10 cellular contexts compared by ENCODE assay signal in the genomic region with DNA sequence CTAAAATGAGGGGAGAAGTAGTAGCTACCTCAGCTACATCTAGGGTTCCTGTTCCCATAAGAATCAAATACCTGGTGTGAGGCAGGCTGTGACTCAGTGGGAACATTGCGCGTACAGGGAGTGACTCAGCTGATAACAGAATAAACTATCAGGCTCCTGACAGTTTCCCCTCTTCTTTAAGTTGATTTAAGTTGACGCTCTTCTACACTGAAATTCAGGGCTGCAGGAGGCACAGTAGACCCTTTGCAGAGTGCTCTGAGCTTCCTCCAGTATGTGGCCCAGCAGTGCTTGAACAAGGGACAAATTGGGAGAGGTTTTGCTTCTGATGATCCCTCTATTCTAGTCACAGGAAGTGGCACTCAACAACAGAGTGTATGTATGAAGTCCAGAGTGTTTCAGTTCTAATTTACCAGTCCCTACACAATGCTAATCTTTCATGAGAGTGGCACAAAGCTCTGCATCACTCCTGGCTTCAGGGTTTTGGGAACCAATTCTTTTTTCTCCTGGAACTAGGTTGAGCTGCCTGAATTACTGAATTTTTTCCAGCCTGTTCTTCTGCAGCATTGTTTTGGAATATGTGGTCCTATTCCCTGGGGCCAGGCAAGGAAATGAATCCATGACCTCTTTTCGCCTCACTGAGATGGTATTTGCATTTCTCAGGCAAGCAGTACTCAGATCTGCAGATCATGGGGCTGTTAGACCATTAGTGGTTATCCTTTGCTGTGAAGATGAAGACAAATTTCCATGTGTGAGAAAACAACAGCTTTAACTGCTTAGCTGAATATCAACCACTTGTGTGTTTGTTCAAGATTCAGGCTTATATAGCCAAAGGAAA. TPM values are rescaled to one million over a fixed set of nuclear protein-coding genes. Genes with fewer than 3 reads are reported as not detected.
DNase-seq lines count a peak whose midpoint lies in the region; ATAC-seq and TF ChIP-seq lines count a peak whose summit lies in the region.
"Had no signal": no experiment of that assay in that cellular context is flagged by ENCODE, and none has a peak within 500 bp of the region (broad histone marks: within the 10 kb centered on the region; RNA-seq: fewer than 3 reads in every experiment).

No MANE protein-coding gene starts in this region.

- H3K56ac ChIP-seq in IMR-90 (ENCODE audit: extremely low read depth, insufficient read depth, low read length): peak overlapping the region; percentile 27

- CTCF ChIA-PET in IMR-90 (lab: Yijun Ruan, JAX) (interaction anchor here (0.6 to 3.5 kb wide), 16 partner anchors 11 to 609 kb away, joined by 3 to 32 read pairs (median 5); partner anchors contain the start of gene P2RY14), A673 (lab: Charles Lee) (interaction anchor here (0.6 kb wide), 2 partner anchors 52 to 58 kb away, joined by 7 to 19 read pairs; no protein-coding TSS in a partner anchor)
- CTCF ChIA-PET in naive thymus-derived CD4-positive, alpha-beta T cell (lab: Charles Lee): interaction anchor here (0.9 to 7.2 kb wide), 19 partner anchors 9 to 525 kb away, joined by 3 to 133 read pairs (median 5); partner anchors contain the start of genes GPR171 and P2RY14

- peak overlapping the region; percentile 72 for H3K4me2 ChIP-seq in IMR-90 (ENCODE audit: low read depth, low read length)

- H3K27me3 ChIP-seq in IMR-90 (ENCODE audit: control insufficient read depth, insufficient read depth, low read length) (no peaks in the 10 kb centered on the region), A673 (replicated peaks; ENCODE audit: insufficient read depth, low read depth, low read length, poor library complexity) (no peaks in the 10 kb centered on the region)
- no peaks in the 10 kb centered on the region for H3K27me3 ChIP-seq in naive thymus-derived CD4-positive, alpha-beta T cell (ENCODE audit: control insufficient read depth in 2 of 2, insufficient read depth in 2 of 2, low read length in 2 of 2)

- peak overlapping the region; percentile 60 for H4K91ac ChIP-seq in IMR-90 (ENCODE audit: insufficient read depth, low read depth, low read length)

- H3K4ac ChIP-seq in IMR-90 (ENCODE audit: low read depth, low read length): peak overlapping the region; percentile 77

- 40% methylated on average over 1 of the region's 4 CpGs; no CpG with 5 or more reads in 1 of the 2 experiments for WGBS in IMR-90 (ENCODE audit: extremely low coverage in 2 of 2, insufficient read length in 1 of 2), 2 experiments

- no peak overlapping the region for H2AK9ac ChIP-seq in IMR-90 (replicated peaks; ENCODE audit: low read depth, low read length, poor library complexity)

- H3K4me1 Mint-ChIP-seq in naive thymus-derived CD4-positive, alpha-beta T cell: peaks cover 19 to 63% (median 43%) of the 10 kb centered on the region in 7 donors
- H3K4me1 Mint-ChIP-seq in immature natural killer cell: peaks cover 50 to 58% of the 10 kb centered on the region in 2 donors

- BruUV-seq in IMR-90 (replicated peaks; lab: Mats Ljungman, UMichigan) (no TSS peak), A673 (replicated peaks; lab: Mats Ljungman, UMichigan) (no TSS peak)

- H3K4me3 Mint-ChIP-seq in naive thymus-derived CD4-positive, alpha-beta T cell: peak overlapping the region in 2 of 10 donors; percentile 16 to 64
- no peak overlapping the region for H3K4me3 Mint-ChIP-seq in immature natural killer cell

- peak; percentile 68 for ATAC-seq in IMR-90 (ENCODE audit: low read depth)
- no peak for ATAC-seq in naive thymus-derived CD4-positive, alpha-beta T cell

- 0 out of 2 replicates have a peak, but pooled peaks have one; percentile 11 for TF ChIP-seq RAD21 in IMR-90 (IDR thresholded peaks at IDR 0.05; ENCODE audit: low read length)

- peak overlapping the region; percentile 66 for H3K27ac ChIP-seq in IMR-90 (ENCODE audit: insufficient read depth, low read length)
- H3K27ac ChIP-seq in naive thymus-derived CD4-positive, alpha-beta T cell (ENCODE audit: low read depth, low read length): no peak overlapping the region
- H3K27ac ChIP-seq in A673 (ENCODE audit: low read depth, low read length, poor library complexity, severe bottlenecking): no peak overlapping the region
- H3K27ac ChIP-seq: HL-60 had no signal

- in situ Hi-C loops in IMR-90 (cut with MboI; ENCODE audit: low sequenced_read_pairs): loop anchor here (5.0 to 10.0 kb wide), 3 partner anchors 49 to 206 kb away; partner anchors contain the start of gene P2RY14

- peak overlapping the region in 7 of 9 donors; percentile 6 to 84 (median 46) for H3K27ac Mint-ChIP-seq in naive thymus-derived CD4-positive, alpha-beta T cell
- H3K27ac Mint-ChIP-seq in immature natural killer cell: peak overlapping the region in 2 of 6 donors; percentile 37 to 77

- H3K14ac ChIP-seq in IMR-90 (replicated peaks; ENCODE audit: low read depth, low read length): peak overlapping the region; percentile 47

- no peaks in the 10 kb centered on the region for H3K9me3 ChIP-seq in IMR-90 (ENCODE audit: control insufficient read depth, insufficient read depth, low read length)
- H3K9me3 ChIP-seq in naive thymus-derived CD4-positive, alpha-beta T cell (ENCODE audit: control insufficient read depth in 2 of 3, low read length in 3 of 3): no peaks in the 10 kb centered on the region
- H3K9me3 ChIP-seq in A673 (ENCODE audit: low read depth, low read length, poor library complexity, severe bottlenecking): no peaks in the 10 kb centered on the region

- peak overlapping the region; percentile 80 for H2BK20ac ChIP-seq in IMR-90 (ENCODE audit: low read depth, low read length)

- H3K4me1 ChIP-seq in IMR-90 (ENCODE audit: control insufficient read depth, insufficient read depth, low read length) (peaks cover 21% of the 10 kb centered on the region), A673 (ENCODE audit: insufficient read depth, low read length, poor library complexity, severe bottlenecking) (no peaks in the 10 kb centered on the region)
- H3K4me1 ChIP-seq in naive thymus-derived CD4-positive, alpha-beta T cell (ENCODE audit: control insufficient read depth in 2 of 2, insufficient read depth in 2 of 2, low read length in 2 of 2): peaks cover 0 to 9% of the 10 kb centered on the region in 2 donors

- H4K5ac ChIP-seq in IMR-90 (ENCODE audit: low read depth, low read length): peak overlapping the region; percentile 71

- no peaks in the 10 kb centered on the region for H3K36me3 ChIP-seq in IMR-90 (ENCODE audit: control insufficient read depth, insufficient read depth, low read length)
- H3K36me3 ChIP-seq in naive thymus-derived CD4-positive, alpha-beta T cell (ENCODE audit: control insufficient read depth in 2 of 3, insufficient read depth in 3 of 3, low read length in 3 of 3): no peaks in the 10 kb centered on the region
- no peaks in the 10 kb centered on the region for H3K36me3 ChIP-seq in A673 (ENCODE audit: insufficient read depth, low read length, poor library complexity, severe bottlenecking)

- peak overlapping the region; percentile 44 for H2AK5ac ChIP-seq in IMR-90 (ENCODE audit: low read depth, low read length)

- H2BK5ac ChIP-seq in IMR-90 (ENCODE audit: low read depth, low read length, poor library complexity, severe bottlenecking): peak overlapping the region; percentile 88

- TF ChIP-seq CTCF in GM12865 (IDR thresholded peaks at IDR 0.05; ENCODE audit: insufficient read depth, low read depth, low read length, missing control alignments): no peak
- 0 out of 2 replicates have a peak, but pooled peaks have one; percentile 3 for TF ChIP-seq CTCF in IMR-90 (conservative IDR thresholded peaks at IDR 0.05; ENCODE audit: low read depth, low read length)
- TF ChIP-seq CTCF in A673 (conservative IDR thresholded peaks at IDR 0.05; ENCODE audit: low read depth, low read length): no peak

- peak overlapping the region; percentile 75 for H2BK120ac ChIP-seq in IMR-90 (ENCODE audit: low read depth, low read length)

- peak; percentile 9 for DNase-seq in GM12865 (ENCODE audit: low read depth)
- DNase-seq in IMR-90: peak; percentile 95
- peak; percentile 15 for DNase-seq in cerebellar cortex (ENCODE audit: low spot score)
- no peak for DNase-seq in naive thymus-derived CD4-positive, alpha-beta T cell
- no peak for DNase-seq in HT-29 (ENCODE audit: low spot score)
- DNase-seq in GM19240 (ENCODE audit: insufficient read length, low spot score): no peak
- DNase-seq in A673 (ENCODE audit: low spot score): no peak
- no peak for DNase-seq in immature natural killer cell

- no peaks in the 10 kb centered on the region for H3K27me3 Mint-ChIP-seq in naive thymus-derived CD4-positive, alpha-beta T cell
- H3K27me3 Mint-ChIP-seq in immature natural killer cell (ENCODE audit: low read depth in 3 of 3): peaks cover 0 to 7% (median 4%) of the 10 kb centered on the region in 3 donors

- H2BK15ac ChIP-seq in IMR-90 (ENCODE audit: low read depth, low read length): peak overlapping the region; percentile 19; the same call in 1 of the 3 replicates

- peak overlapping the region; percentile 50; the same call in 1 of the 2 replicates for H3K23ac ChIP-seq in IMR-90 (ENCODE audit: low read depth, low read length)

- peaks cover 0 to 7% (median 0%) of the 10 kb centered on the region in 5 donors for H3K36me3 Mint-ChIP-seq in naive thymus-derived CD4-positive, alpha-beta T cell
- H3K36me3 Mint-ChIP-seq in immature natural killer cell: no peaks in the 10 kb centered on the region

- intact Hi-C loops in IMR-90 (cut with micrococcal nuclease) (loop anchor here (5.0 kb wide), 2 partner anchors 209 to 689 kb away; no protein-coding TSS in a partner anchor), A673 (cut with micrococcal nuclease; ENCODE audit: unreplicated experiment) (loop anchor here (2.0 to 10.0 kb wide), 3 partner anchors 196 to 1236 kb away; no protein-coding TSS in a partner anchor)
- intact Hi-C loops in naive thymus-derived CD4-positive, alpha-beta T cell (cut with micrococcal nuclease): loop anchor here in 1 of 2 donors (2.0 to 5.0 kb wide), 2 partner anchors 209 to 610 kb away; no protein-coding TSS in a partner anchor

- H3K4me3 ChIP-seq in GM12865 (ENCODE audit: low read depth, low read length): no peak overlapping the region
- H3K4me3 ChIP-seq in IMR-90 (ENCODE audit: insufficient read depth, low read depth, low read length): no peak overlapping the region
- H3K4me3 ChIP-seq in naive thymus-derived CD4-positive, alpha-beta T cell (ENCODE audit: low read length): no peak overlapping the region
- H3K4me3 ChIP-seq in A673 (ENCODE audit: low read depth, low read length, poor library complexity, severe bottlenecking): no peak overlapping the region

- H2AFZ ChIP-seq in IMR-90 (replicated peaks; ENCODE audit: low read length, poor library complexity): peak overlapping the region; percentile 23

- H4K20me1 ChIP-seq in IMR-90 (ENCODE audit: insufficient read depth, low read length): no peaks in the 10 kb centered on the region

- peaks cover 0 to 1% (median 0%) of the 10 kb centered on the region in 11 donors for H3K9me3 Mint-ChIP-seq in naive thymus-derived CD4-positive, alpha-beta T cell
- H3K9me3 Mint-ChIP-seq in immature natural killer cell: no peaks in the 10 kb centered on the region

- POLR2A ChIA-PET in IMR-90 (lab: Charles Lee; ENCODE audit: unreplicated experiment): no interaction called here
- POLR2A ChIA-PET in naive thymus-derived CD4-positive, alpha-beta T cell (lab: Charles Lee): interaction anchor here (1.3 to 5.6 kb wide), 3 partner anchors 21 to 61 kb away, joined by 3 to 39 read pairs (median 13); partner anchors contain the start of gene P2RY14
- POLR2A ChIA-PET in A673 (lab: Charles Lee; ENCODE audit: low non-redundant PET): no interaction called here

- peak overlapping the region; percentile 8 to 38; a peak in 3 of 4 replicates for H4K8ac ChIP-seq in IMR-90 (ENCODE audit: low read depth in 2 of 2, low read length in 2 of 2)

- peak overlapping the region; percentile 13; the same call in 1 of the 2 replicates for H3K9ac ChIP-seq in IMR-90 (ENCODE audit: low read depth, low read length)

- H3K9me1 ChIP-seq in IMR-90 (ENCODE audit: insufficient read depth, low read length): peaks cover 7% of the 10 kb centered on the region; the same call in 1 of the 2 replicates

- dilution Hi-C loops in IMR-90 (cut with HindIII; ENCODE audit: low sequenced_read_pairs, unreplicated experiment): no loop called here

- H3K18ac ChIP-seq in IMR-90 (ENCODE audit: low read depth, low read length): peak overlapping the region; percentile 78

- peak; percentile 67 for TF ChIP-seq POLR2A in IMR-90 (IDR thresholded peaks at IDR 0.05; ENCODE audit: low read depth, low read length)

- no peaks in the 10 kb centered on the region for H3K79me1 ChIP-seq in IMR-90 (ENCODE audit: low read depth in 1 of 2, low read length in 2 of 2)

RNA-seq across cellular contexts. Expression of gene GPR171, which starts 25.5 kb away (rescaled TPM):
- not detected in 2 replicates for total RNA-seq in IMR-90 (2012; rRNA removed)
- not detected in 2 replicates for polyA plus RNA-seq in IMR-90 (2012; rRNA removed)
- not detected in 2 replicates for polyA plus RNA-seq in IMR-90 (2012; cell fraction: cytosol; rRNA removed)
- not detected in 2 replicates for polyA plus RNA-seq in IMR-90 (2012; cell fraction: nucleus; rRNA removed; ENCODE audit: low replicate concordance)
- 100 to 1,000 TPM in 1 of 5 experiments, 10 to 100 TPM in 4; 16.0 to 251 (median 63.4) TPM for total RNA-seq in naive thymus-derived CD4-positive, alpha-beta T cell
- 100 to 1,000 TPM in 1 of 2 donors, 10 to 100 TPM in 1; 65.5 to 162 TPM for polyA plus RNA-seq in naive thymus-derived CD4-positive, alpha-beta T cell
- total RNA-seq in HT-29 (2014; rRNA removed; shearing (Covaris generic)): not detected in 2 replicates
- not detected in 2 replicates for total RNA-seq in A673 (2021)
- polyA plus RNA-seq in immature natural killer cell: 10 to 100 TPM in 2 of 3 donors, 1 to 10 TPM in 1; 9.3 to 16.5 (median 13.5) TPM
- total RNA-seq: dermis microvascular lymphatic vessel endothelial cell had no signal

RNA-seq across cellular contexts. Expression of gene P2RY14, which starts 49.8 kb away (rescaled TPM):
- total RNA-seq in IMR-90 (2012; rRNA removed) (not detected in 2 replicates), A673 (2021) (not detected in 2 replicates)
- polyA plus RNA-seq in IMR-90 (2012; rRNA removed) (not detected in 2 replicates), immature natural killer cell (1 to 10 TPM; 1.2 to 2.8 (median 1.5) TPM)
- polyA plus RNA-seq in IMR-90 (2012; cell fraction: cytosol; rRNA removed): not detected in 2 replicates
- polyA plus RNA-seq in IMR-90 (2012; cell fraction: nucleus; rRNA removed; ENCODE audit: low replicate concordance): not detected in 2 replicates
- 1 to 10 TPM in 2 of 5 experiments, under 1 TPM in 2, not detected in 1; 0.19 to 5.7 (median 1.1) TPM for total RNA-seq in naive thymus-derived CD4-positive, alpha-beta T cell
- polyA plus RNA-seq in naive thymus-derived CD4-positive, alpha-beta T cell: under 1 TPM in 1 of 2 donors, not detected in 1; 0.11 TPM
- not detected in 2 replicates for total RNA-seq in HT-29 (2014; rRNA removed; shearing (Covaris generic))
- total RNA-seq: dermis microvascular lymphatic vessel endothelial cell had no signal

Comparison
In these comparisons a context has a peak if more than half of its experiments do, and no peak if none do; other contexts are left out.
1. DNase-seq: peak in GM12865 (single experiment), IMR-90 (single experiment) and cerebellar cortex (single experiment); none in naive thymus-derived CD4-positive, alpha-beta T cell (0 of 9), HT-29 (single experiment), GM19240 (single experiment), A673 (single experiment) and immature natural killer cell (0 of 3).
2. RNA of gene GPR171, which starts 25.5 kb away (total RNA-seq): 16.0 to 251 TPM in naive thymus-derived CD4-positive, alpha-beta T cell; not detected in IMR-90, not detected in HT-29 and not detected in A673; every median in the first group is over 10 times any median in the second.